Comparison of ENCODE assay signal across 1 cellular context in genomic region chr11:113789675-113790320, GRCh38.
TF ChIP-seq lines count a peak whose summit lies in the region.

No MANE protein-coding gene starts in this region.

TF ChIP-seq in HepG2, 621 proteins besides CTCF, POLR2A, EP300 and RAD21:
- TF ChIP-seq SP5 (CRISPR knock-in tag; IDR thresholded peaks at IDR 0.05; ENCODE audit: borderline replicate concordance, low read depth) (no peak), ZNF550 (CRISPR knock-in tag; IDR thresholded peaks at IDR 0.05; ENCODE audit: borderline replicate concordance) (no peak), KDM3A (CRISPR knock-in tag; IDR thresholded peaks at IDR 0.05; ENCODE audit: low read depth) (no peak), ZKSCAN8 (CRISPR knock-in tag; IDR thresholded peaks at IDR 0.05; ENCODE audit: borderline replicate concordance) (no peak), ZNF83 (CRISPR knock-in tag; IDR thresholded peaks at IDR 0.05; ENCODE audit: borderline replicate concordance) (no peak), ZNF709 (CRISPR knock-in tag; IDR thresholded peaks at IDR 0.05) (no peak), ATM (IDR thresholded peaks at IDR 0.05; ENCODE audit: borderline replicate concordance) (no peak), CEBPB (IDR thresholded peaks at IDR 0.05; ENCODE audit: borderline replicate concordance, low read depth, low read length) (no peak), PREB (CRISPR knock-in tag; IDR thresholded peaks at IDR 0.05) (no peak), RXRB (CRISPR knock-in tag; IDR thresholded peaks at IDR 0.05; ENCODE audit: borderline replicate concordance) (no peak), TAF1 (CRISPR knock-in tag; IDR thresholded peaks at IDR 0.05) (no peak), ZSCAN25 (CRISPR knock-in tag; IDR thresholded peaks at IDR 0.05) (no peak), SMARCC2 (IDR thresholded peaks at IDR 0.05) (no peak), SALL1 (CRISPR knock-in tag; IDR thresholded peaks at IDR 0.05) (no peak), HNRNPK (IDR thresholded peaks at IDR 0.05; ENCODE audit: low read depth, low read length, poor library complexity, severe bottlenecking) (no peak), ZNF335 (CRISPR knock-in tag; IDR thresholded peaks at IDR 0.05) (no peak), SOX6 (IDR thresholded peaks at IDR 0.05) (no peak), SOX6 (CRISPR knock-in tag; IDR thresholded peaks at IDR 0.05) (no peak), SMAD1 (CRISPR knock-in tag; IDR thresholded peaks at IDR 0.05; ENCODE audit: borderline replicate concordance, low read depth) (no peak), DNMT3B (CRISPR knock-in tag; conservative IDR thresholded peaks at IDR 0.05) (no peak)
